ENCODE assay signal across 19 cellular contexts in the genomic region with DNA sequence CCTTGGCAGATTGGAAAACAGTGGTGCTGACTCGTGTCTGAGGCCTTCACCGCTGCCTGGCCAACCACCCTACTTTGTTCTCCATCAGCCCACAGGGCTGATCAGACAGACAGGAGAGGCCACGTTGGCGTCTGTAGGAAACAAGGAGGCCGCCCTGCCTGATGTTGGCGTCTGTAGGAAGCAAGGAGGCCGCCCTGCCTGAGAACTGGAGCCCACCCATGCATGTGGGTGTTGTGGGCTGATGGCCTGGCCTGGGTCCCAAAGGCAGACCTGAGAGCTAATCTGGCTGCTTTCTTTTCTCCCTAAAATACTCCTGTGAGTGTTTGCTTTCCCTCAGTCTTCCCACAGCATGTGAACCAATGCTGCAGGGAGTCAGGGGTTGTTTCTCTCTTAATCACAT. TPM values are rescaled to one million over a fixed set of nuclear protein-coding genes. Genes with fewer than 3 reads are reported as not detected.
DNase-seq lines count a peak whose midpoint lies in the region; ATAC-seq, FAIRE-seq and TF ChIP-seq lines count a peak whose summit lies in the region.
"Had no signal": no experiment of that assay in that cellular context is flagged by ENCODE, and none has a peak within 500 bp of the region (broad histone marks: within the 10 kb centered on the region; RNA-seq: fewer than 3 reads in every experiment).

No MANE protein-coding gene starts in this region.

- H2BK12ac ChIP-seq in mesenchymal stem cell (ENCODE audit: low read length in 2 of 2), result no peak overlapping the region

- in situ Hi-C loops in HepG2 (cut with HindIII; ENCODE audit: extremely low pct_ligation_motif_present, low pct_unique_long_range_greater_than_20kb), result no loop called here

- TF ChIP-seq CTCF in HepG2 (CRISPR knock-in tag; IDR thresholded peaks at IDR 0.05) (no peak), right lobe of liver (IDR thresholded peaks at IDR 0.05) (no peak)

- H3K9me3 ChIP-seq in HepG2 (ENCODE audit: low read length) (no peaks in the 10 kb centered on the region), right lobe of liver (no peaks in the 10 kb centered on the region), mesenchymal stem cell (ENCODE audit: control insufficient read depth, low read length) (no peaks in the 10 kb centered on the region)

- no peak overlapping the region for H4K8ac ChIP-seq in mesenchymal stem cell (ENCODE audit: low read length)

- H3K4ac ChIP-seq in mesenchymal stem cell (ENCODE audit: low read depth in 1 of 2, low read length in 2 of 2), result no peak overlapping the region

- 97% methylated on average over 6 of the region's 7 CpGs for WGBS in HepG2 (ENCODE audit: low lambda C conversion rate)
- no CpG with 5 or more reads among the region's 7 CpGs for WGBS in right lobe of liver (ENCODE audit: insufficient coverage, low coverage, low lambda C conversion rate, missing lambda C conversion rate)
- WGBS in mesenchymal stem cell, result 90% methylated on average over 7 of the region's 7 CpGs

- POLR2A ChIA-PET in HepG2 (lab: Yijun Ruan, JAX), result no interaction called here

- no peak overlapping the region for H3K18ac ChIP-seq in mesenchymal stem cell (ENCODE audit: low read depth in 1 of 2, low read length in 2 of 2)

- no peak for TF ChIP-seq RAD21 in HepG2 (CRISPR knock-in tag; IDR thresholded peaks at IDR 0.05)

- H3K9ac ChIP-seq in HepG2 (ENCODE audit: insufficient read depth, low read depth, low read length), result no peak overlapping the region
- no peak overlapping the region for H3K9ac ChIP-seq in mesenchymal stem cell (ENCODE audit: low read length)

- H3K23ac ChIP-seq in mesenchymal stem cell (ENCODE audit: low read length in 2 of 2), result no peak overlapping the region

- H2BK15ac ChIP-seq in mesenchymal stem cell (ENCODE audit: low read depth, poor library complexity, severe bottlenecking), result no peak overlapping the region

- H3K4me3 ChIP-seq in HepG2 (replicated peaks in 1 of 3; ENCODE audit: insufficient read depth in 1 of 3, low read depth in 2 of 3, low read length in 3 of 3) (no peak overlapping the region), right lobe of liver (no peak overlapping the region), mesenchymal stem cell (ENCODE audit: insufficient read depth in 1 of 2, low read depth in 1 of 2, low read length in 2 of 2) (no peak overlapping the region)

- H3K27ac ChIP-seq in HepG2 (ENCODE audit: extremely low read length, insufficient read depth, low read length) (no peak overlapping the region), right lobe of liver (no peak overlapping the region), mesenchymal stem cell (ENCODE audit: low read length, poor library complexity, severe bottlenecking) (peak overlapping the region; percentile 46)

- H3K27me3 ChIP-seq in HepG2 (ENCODE audit: control insufficient read depth in 1 of 2, insufficient read depth in 2 of 2, low read length in 2 of 2) (no peaks in the 10 kb centered on the region), right lobe of liver (no peaks in the 10 kb centered on the region), mesenchymal stem cell (ENCODE audit: control insufficient read depth in 1 of 2, insufficient read depth in 1 of 2, low read length in 2 of 2) (no peaks in the 10 kb centered on the region)

- no peak overlapping the region for H4K91ac ChIP-seq in mesenchymal stem cell (ENCODE audit: low read length)

- DNase-seq in HepG2 (ENCODE audit: low spot score) (no peak), right lobe of liver (no peak), astrocyte of the hippocampus (ENCODE audit: low read depth, low spot score) (peak; percentile 29), mesenchymal stem cell (no peak), NCI-H69 (lab: John Stamatoyannopoulos, UW) (no peak), HTR-8/SVneo (ENCODE audit: insufficient read length, low spot score) (no peak)
- no peak for DNase-seq in stimulated activated CD4-positive, alpha-beta T cell treated with anti-CD3 and anti-CD28 coated beads, Interleukin-1b, Interleukin-23, amount 100 ng/mL, for 48 hours
- DNase-seq: AML-193; Calu3; CD4-positive, alpha-beta T cell; DND-41; GOT3; Kasumi-1; NCI-H1105 treated with DMSO at 0.1 percent for 48 hours; NCI-H187 treated with DMSO at 0.1 percent for 48 hours; NCI-H2171; NCI-H510A; SIG-M5 had no signal

- H2AFZ ChIP-seq in HepG2 (ENCODE audit: low read length), result no peak overlapping the region
- no peak overlapping the region for H2AFZ ChIP-seq in mesenchymal stem cell (ENCODE audit: low read depth, low read length)

- H3K79me1 ChIP-seq in mesenchymal stem cell (replicated peaks; ENCODE audit: low read length, poor library complexity, severe bottlenecking), result peaks cover 35% of the 10 kb centered on the region

- H3K36me3 ChIP-seq in HepG2 (replicated peaks in 1 of 2; ENCODE audit: control insufficient read depth in 1 of 2, insufficient read depth in 2 of 2, low read length in 2 of 2), result peaks cover 59 to 82% of the 10 kb centered on the region in 2 experiments
- peaks cover 11 to 96% (median 59%) of the 10 kb centered on the region in 4 donors for H3K36me3 ChIP-seq in right lobe of liver
- peaks cover 74 to 87% of the 10 kb centered on the region in 2 experiments for H3K36me3 ChIP-seq in mesenchymal stem cell (ENCODE audit: control insufficient read depth in 1 of 2, insufficient read depth in 2 of 2, low read depth in 1 of 2, low read length in 2 of 2)

- H3K79me2 ChIP-seq in HepG2 (ENCODE audit: insufficient read depth, low read length), result no peaks in the 10 kb centered on the region

- no peaks in the 10 kb centered on the region for H4K20me1 ChIP-seq in HepG2 (ENCODE audit: insufficient read depth, low read length)

- no peak overlapping the region for H3K14ac ChIP-seq in mesenchymal stem cell (ENCODE audit: low read length in 2 of 2)

- intact Hi-C loops in HepG2 (cut with micrococcal nuclease; ENCODE audit: unreplicated experiment) (no loop called here), right lobe of liver (cut with DNase I) (no loop called here)

- no peaks in the 10 kb centered on the region for H3K4me1 ChIP-seq in HepG2 (ENCODE audit: insufficient read depth, low read length)
- no peaks in the 10 kb centered on the region for H3K4me1 ChIP-seq in right lobe of liver
- peaks cover 6% of the 10 kb centered on the region for H3K4me1 ChIP-seq in mesenchymal stem cell (ENCODE audit: control insufficient read depth, insufficient read depth, low read depth, low read length)

- TF ChIP-seq POLR2A in HepG2 (IDR thresholded peaks at IDR 0.05; ENCODE audit: insufficient read depth in 1 of 2, low read depth in 2 of 2, low read length in 2 of 2) (no peak), right lobe of liver (IDR thresholded peaks at IDR 0.05) (no peak)

- TF ChIP-seq EP300 in HepG2 (IDR thresholded peaks at IDR 0.05; ENCODE audit: low read depth in 2 of 2, low read length in 2 of 2), result no peak
- no peak for TF ChIP-seq EP300 in HepG2 (CRISPR knock-in tag; IDR thresholded peaks at IDR 0.05; ENCODE audit: borderline replicate concordance)

- peak overlapping the region; percentile 24 for H2AK5ac ChIP-seq in mesenchymal stem cell (ENCODE audit: low read length, severe bottlenecking)

- no TSS peak for BruUV-seq in HepG2 (replicated peaks; lab: Mats Ljungman, UMichigan)

- H3K4me2 ChIP-seq in HepG2 (ENCODE audit: low read depth, low read length) (no peak overlapping the region), mesenchymal stem cell (ENCODE audit: low read length, poor library complexity, severe bottlenecking) (no peak overlapping the region)

- no peak overlapping the region for H2BK5ac ChIP-seq in mesenchymal stem cell (ENCODE audit: low read depth, low read length, poor library complexity, severe bottlenecking)

- H2BK120ac ChIP-seq in mesenchymal stem cell (ENCODE audit: low read depth, low read length), result no peak overlapping the region

- ATAC-seq in HepG2, result no peak
- no peak for ATAC-seq in right lobe of liver

- FAIRE-seq in HepG2 (lab: Jason Lieb, UNC) (no peak), HTR-8/SVneo (lab: Jason Lieb, UNC) (no peak)
- FAIRE-seq: RCC 7860 had no signal

- CTCF ChIA-PET in HepG2 (lab: Yijun Ruan, JAX; ENCODE audit: low intra/inter-chr PET ratio, low total read pairs), result no interaction called here

TF ChIP-seq in HepG2, 621 proteins besides CTCF, POLR2A, EP300 and RAD21:
- TF ChIP-seq RBM22 (optimal IDR thresholded peaks at IDR 0.05; ENCODE audit: low read length), result peak; percentile 23
- TF ChIP-seq ZBTB38 (CRISPR knock-in tag; IDR thresholded peaks at IDR 0.05), result 0 out of 2 replicates have a peak, but pooled peaks have one; percentile 34
- no peak for TF ChIP-seq KDM5B (CRISPR knock-in tag; IDR thresholded peaks at IDR 0.05; ENCODE audit: borderline replicate concordance)
- TF ChIP-seq AGO2 (optimal IDR thresholded peaks at IDR 0.05; ENCODE audit: low read depth, low read length), result peak; percentile 44
- no peak for TF ChIP-seq ZMYM2 (CRISPR knock-in tag; IDR thresholded peaks at IDR 0.05)

RNA-seq across cellular contexts. Expression of a gene that starts 57.3 kb away (rescaled TPM):
- total RNA-seq in HepG2 (2016; rRNA removed; fragmentation: Illumina TruSeq; extraction: Trizol) (21.3 and 40.9 TPM in 2 replicates), right lobe of liver (10 to 100 TPM; 18.3 to 28.9 (median 22.8) TPM)
- 10.6 and 11.9 TPM in 2 replicates for total RNA-seq in HepG2 (2016; cell fraction: cytosol; rRNA removed; fragmentation: Illumina TruSeq; extraction: Trizol; ENCODE audit: low read depth)
- total RNA-seq in HepG2 (2016; cell fraction: insoluble cytoplasmic fraction; rRNA removed; fragmentation: Illumina TruSeq; extraction: Trizol), result 18.4 and 42.1 TPM in 2 replicates
- total RNA-seq in HepG2 (2016; cell fraction: membrane; rRNA removed; fragmentation: Illumina TruSeq; extraction: Trizol), result 25.7 and 27.6 TPM in 2 replicates
- total RNA-seq in HepG2 (2016; cell fraction: nucleus; rRNA removed; fragmentation: Illumina TruSeq; extraction: Trizol), result 35.2 and 39.9 TPM in 2 replicates
- polyA plus RNA-seq in HepG2 (2011; rRNA removed), result 31.7 and 43.3 TPM in 2 replicates
- 23.0 and 36.7 TPM in 2 replicates for polyA plus RNA-seq in HepG2 (2011; cell fraction: cytosol; rRNA removed)
- 212 and 268 TPM in 2 replicates for polyA plus RNA-seq in HepG2 (2011; cell fraction: nucleus; rRNA removed)
- 35.0 and 42.8 TPM in 2 replicates for polyA plus RNA-seq in HepG2 (2012)
- 5.2 and 5.5 TPM in 2 replicates for polyA plus RNA-seq in HepG2 (2016; cell fraction: cytosol; fragmentation: Illumina TruSeq; extraction: Trizol; ENCODE audit: low read depth)
- 23.9 and 35.9 TPM in 2 replicates for polyA plus RNA-seq in HepG2 (2016; cell fraction: insoluble cytoplasmic fraction; fragmentation: Illumina TruSeq; extraction: Trizol; ENCODE audit: low read depth)
- 16.7 and 21.6 TPM in 2 replicates for polyA plus RNA-seq in HepG2 (2016; cell fraction: membrane; fragmentation: Illumina TruSeq; extraction: Trizol; ENCODE audit: low read depth)
- polyA plus RNA-seq in HepG2 (2016; cell fraction: nucleus; fragmentation: Illumina TruSeq; extraction: Trizol; ENCODE audit: insufficient read depth, low read depth), result 92.6 and 93.2 TPM in 2 replicates
- 67.4 and 124 TPM in 2 replicates for polyA minus RNA-seq in HepG2 (2011; rRNA and poly(A)+ RNA removed; ENCODE audit: low replicate concordance)
- polyA minus RNA-seq in HepG2 (2011; cell fraction: cytosol; rRNA and poly(A)+ RNA removed), result 36.5 and 37.3 TPM in 2 replicates
- 65.0 and 67.6 TPM in 2 replicates for polyA minus RNA-seq in HepG2 (2011; cell fraction: nucleus; rRNA and poly(A)+ RNA removed)
- polyA plus RNA-seq in mesenchymal stem cell (2013, experiment 1 of 2), result 23.9 TPM
- polyA plus RNA-seq in mesenchymal stem cell (2013, experiment 2 of 2), result 22.7 TPM
